In genomic region chr2:238331916-238332315, GRCh38 we compare ENCODE assay signal across 19 cellular contexts.
"Had no signal": no experiment of that assay in that cellular context is flagged by ENCODE, and none has a peak within 500 bp of the region (broad histone marks: within the 10 kb centered on the region; RNA-seq: fewer than 3 reads in every experiment).

No MANE protein-coding gene starts in this region.

- DNase-seq: Kasumi-1; MM.1S; NCI-H1092 treated with DMSO at 0.1 percent for 48 hours; NCI-H1436; NCI-H187; NCI-H2029; NCI-H2081 treated with DMSO at 0.1 percent for 48 hours; NCI-H2227 treated with DMSO at 0.1 percent for 48 hours; NCI-H524; NCI-H526 treated with DMSO at 0.1 percent for 48 hours; NCI-H748 treated with DMSO at 0.1 percent for 48 hours; NK-92 treated with Interleukin-12 subunit alpha and Interleukin-12 subunit beta, amount 100 ng/mL, for 24 hours; PC-3; SHP77; SW 1271; T-helper 1 cell had no signal

- H3K4me3 Mint-ChIP-seq: IgD-negative memory B cell had no signal

- H3K27me3 Mint-ChIP-seq: IgD-negative memory B cell had no signal

- H3K27ac Mint-ChIP-seq: IgD-negative memory B cell had no signal

- ATAC-seq: K562, Panc1, PC-3 had no signal

- H3K4me1 Mint-ChIP-seq: IgD-negative memory B cell had no signal
